15 cellular contexts compared by ENCODE assay signal in genomic region chr20:59016795-59017492, GRCh38. TPM values are rescaled to one million over a fixed set of nuclear protein-coding genes. Genes with fewer than 3 reads are reported as not detected.
DNase-seq lines count a peak whose midpoint lies in the region; ATAC-seq and TF ChIP-seq lines count a peak whose summit lies in the region.
"Had no signal": no experiment of that assay in that cellular context is flagged by ENCODE, and none has a peak within 500 bp of the region (broad histone marks: within the 10 kb centered on the region; RNA-seq: fewer than 3 reads in every experiment).

No MANE protein-coding gene starts in this region.

- BruUV-seq in PC-3 (replicated peaks; lab: Mats Ljungman, UMichigan) = no TSS peak

- DNase-seq in NOMO-1 treated with DMSO at 0.1 percent for 48 hours (lab: John Stamatoyannopoulos, UW; ENCODE audit: unreplicated experiment) (peak; percentile 4), NOMO-1 treated with dmso at 0.1 percent for 144 hours (lab: John Stamatoyannopoulos, UW; ENCODE audit: unreplicated experiment) (no peak), PC-3 (peak; percentile 58), OCI-M2 (lab: John Stamatoyannopoulos, UW; ENCODE audit: unreplicated experiment) (no peak), NCI-H2081 (lab: John Stamatoyannopoulos, UW) (no peak)
- no peak for DNase-seq in activated naive CD8-positive, alpha-beta T cell treated with anti-CD3 and anti-CD28 coated beads, Interleukin-2, amount 10 ng/mL, durations not matched to agents 7 days and 5 days
- peak in 1 of 9 donors; percentile 18 for DNase-seq in naive thymus-derived CD4-positive, alpha-beta T cell
- DNase-seq: NCI-H524, T-helper 9 cell had no signal

- H4K20me1 ChIP-seq in PC-3 (ENCODE audit: low read length) = no peaks in the 10 kb centered on the region

- H3K36me3 Mint-ChIP-seq in activated naive CD8-positive, alpha-beta T cell treated with anti-CD3 and anti-CD28 coated beads, Interleukin-2, amount 10 ng/mL, durations not matched to agents 7 days and 5 days = no peaks in the 10 kb centered on the region
- H3K36me3 Mint-ChIP-seq in naive thymus-derived CD4-positive, alpha-beta T cell = peaks cover 0 to 7% (median 0%) of the 10 kb centered on the region in 5 donors

- no peak overlapping the region for H3K27ac ChIP-seq in PC-3 (ENCODE audit: low read length)
- no peak overlapping the region for H3K27ac ChIP-seq in naive thymus-derived CD4-positive, alpha-beta T cell (ENCODE audit: low read depth, low read length)
- H3K27ac ChIP-seq: 22Rv1 had no signal

- intact Hi-C loops in PC-3 (cut with micrococcal nuclease) = no loop called here
- intact Hi-C loops in naive thymus-derived CD4-positive, alpha-beta T cell (cut with micrococcal nuclease) = no loop called here

- H3K9me2 ChIP-seq in PC-3 (replicated peaks; ENCODE audit: low read length) = no peaks in the 10 kb centered on the region

- CTCF ChIA-PET in PC-3 (lab: Charles Lee) = interaction anchor here (0.6 kb wide), 1 partner anchor 15 kb away, joined by 3 read pairs; the partner anchor contains the start of gene ATP5F1E
- CTCF ChIA-PET in naive thymus-derived CD4-positive, alpha-beta T cell (lab: Charles Lee) = interaction anchor here (1.0 kb wide), 1 partner anchor 23 kb away, joined by 4 read pairs; no protein-coding TSS in a partner anchor

- no peaks in the 10 kb centered on the region for H3K27me3 ChIP-seq in PC-3 (ENCODE audit: low read length)
- no peaks in the 10 kb centered on the region for H3K27me3 ChIP-seq in naive thymus-derived CD4-positive, alpha-beta T cell (ENCODE audit: control insufficient read depth in 2 of 2, insufficient read depth in 2 of 2, low read length in 2 of 2)

- TF ChIP-seq CTCF in PC-3 (conservative IDR thresholded peaks at IDR 0.05; ENCODE audit: low read depth, low read length) = no peak

- 0 out of 2 replicates have a peak overlapping the region, but pooled peaks have one; percentile 1 for H3K4me2 ChIP-seq in PC-3 (ENCODE audit: low read length)
- H3K4me2 ChIP-seq: smooth muscle cell had no signal

- peak overlapping the region; percentile 37 for H3K27ac Mint-ChIP-seq in activated naive CD8-positive, alpha-beta T cell treated with anti-CD3 and anti-CD28 coated beads, Interleukin-2, amount 10 ng/mL, durations not matched to agents 7 days and 5 days
- peak overlapping the region in 7 of 9 donors; percentile 6 to 84 (median 35) for H3K27ac Mint-ChIP-seq in naive thymus-derived CD4-positive, alpha-beta T cell

- no peaks in the 10 kb centered on the region for H3K36me3 ChIP-seq in PC-3 (ENCODE audit: low read depth, low read length)
- no peaks in the 10 kb centered on the region for H3K36me3 ChIP-seq in naive thymus-derived CD4-positive, alpha-beta T cell (ENCODE audit: control insufficient read depth in 2 of 3, insufficient read depth in 3 of 3, low read length in 3 of 3)

- H3K4me3 Mint-ChIP-seq in activated naive CD8-positive, alpha-beta T cell treated with anti-CD3 and anti-CD28 coated beads, Interleukin-2, amount 10 ng/mL, durations not matched to agents 7 days and 5 days = peak overlapping the region; percentile 36
- peak overlapping the region in 6 of 10 donors; percentile 1 to 62 (median 42) for H3K4me3 Mint-ChIP-seq in naive thymus-derived CD4-positive, alpha-beta T cell
- H3K4me3 Mint-ChIP-seq: nephron had no signal

- H3F3A ChIP-seq in PC-3 (ENCODE audit: low read length, unreplicated experiment) = no peaks in the 10 kb centered on the region

- peaks cover 17% of the 10 kb centered on the region for H3K4me1 ChIP-seq in PC-3 (ENCODE audit: insufficient read depth, low read length)
- H3K4me1 ChIP-seq in naive thymus-derived CD4-positive, alpha-beta T cell (ENCODE audit: control insufficient read depth in 2 of 2, insufficient read depth in 2 of 2, low read length in 2 of 2) = peaks cover 10 to 24% of the 10 kb centered on the region in 2 donors

- POLR2A ChIA-PET in PC-3 (lab: Charles Lee; ENCODE audit: unreplicated experiment) = no interaction called here
- POLR2A ChIA-PET in activated naive CD8-positive, alpha-beta T cell treated with anti-CD3 and anti-CD28 coated beads, Interleukin-2, amount 10 ng/mL, durations not matched to agents 7 days and 5 days (lab: Charles Lee) = interaction anchor here (0.9 to 5.4 kb wide), 2 partner anchors 15 to 31 kb away, joined by 4 to 36 read pairs; partner anchors contain the start of gene ATP5F1E
- POLR2A ChIA-PET in naive thymus-derived CD4-positive, alpha-beta T cell (lab: Charles Lee) = interaction anchor here (1.6 to 2.5 kb wide), 3 partner anchors 8 to 16 kb away, joined by 4 to 12 read pairs (median 10); partner anchors contain the start of gene ATP5F1E

- no peaks in the 10 kb centered on the region for H3K27me3 Mint-ChIP-seq in activated naive CD8-positive, alpha-beta T cell treated with anti-CD3 and anti-CD28 coated beads, Interleukin-2, amount 10 ng/mL, durations not matched to agents 7 days and 5 days
- no peaks in the 10 kb centered on the region for H3K27me3 Mint-ChIP-seq in naive thymus-derived CD4-positive, alpha-beta T cell

- H3K9me3 Mint-ChIP-seq in activated naive CD8-positive, alpha-beta T cell treated with anti-CD3 and anti-CD28 coated beads, Interleukin-2, amount 10 ng/mL, durations not matched to agents 7 days and 5 days = no peaks in the 10 kb centered on the region
- no peaks in the 10 kb centered on the region for H3K9me3 Mint-ChIP-seq in naive thymus-derived CD4-positive, alpha-beta T cell
- H3K9me3 Mint-ChIP-seq: nephron had no signal

- H3K4me3 ChIP-seq in PC-3 (ENCODE audit: low read length) = no peak overlapping the region
- H3K4me3 ChIP-seq in naive thymus-derived CD4-positive, alpha-beta T cell (ENCODE audit: low read length) = no peak overlapping the region
- H3K4me3 ChIP-seq: smooth muscle cell had no signal

- no peak overlapping the region for H3K9ac ChIP-seq in PC-3 (ENCODE audit: low read length)

- H3K79me2 ChIP-seq in PC-3 (ENCODE audit: low read length) = no peaks in the 10 kb centered on the region

- H3K9me3 ChIP-seq in PC-3 (ENCODE audit: low read length) = no peaks in the 10 kb centered on the region
- H3K9me3 ChIP-seq in naive thymus-derived CD4-positive, alpha-beta T cell (ENCODE audit: control insufficient read depth in 2 of 3, low read length in 3 of 3) = no peaks in the 10 kb centered on the region

- ATAC-seq in PC-3 = peak; percentile 34
- no peak for ATAC-seq in activated naive CD8-positive, alpha-beta T cell treated with anti-CD3 and anti-CD28 coated beads, Interleukin-2, amount 10 ng/mL, durations not matched to agents 7 days and 5 days (ENCODE audit: low read depth)
- no peak for ATAC-seq in naive thymus-derived CD4-positive, alpha-beta T cell
- ATAC-seq in HG02759 (IDR thresholded peaks at IDR 0.05; ENCODE audit: unreplicated experiment) = no peak

- no peak overlapping the region for H2AFZ ChIP-seq in PC-3 (ENCODE audit: low read length)

- H3K4me1 Mint-ChIP-seq in activated naive CD8-positive, alpha-beta T cell treated with anti-CD3 and anti-CD28 coated beads, Interleukin-2, amount 10 ng/mL, durations not matched to agents 7 days and 5 days = peaks cover 40% of the 10 kb centered on the region
- peaks cover 24 to 46% (median 40%) of the 10 kb centered on the region in 7 donors for H3K4me1 Mint-ChIP-seq in naive thymus-derived CD4-positive, alpha-beta T cell

RNA-seq across cellular contexts. Expression of gene TUBB1, which starts 2.3 kb away (rescaled TPM):
- not detected in 2 replicates for total RNA-seq in PC-3 (2014; rRNA removed)
- total RNA-seq in activated naive CD8-positive, alpha-beta T cell treated with anti-CD3 and anti-CD28 coated beads, Interleukin-2, amount 10 ng/mL, durations not matched to agents 7 days and 5 days = not detected
- total RNA-seq in naive thymus-derived CD4-positive, alpha-beta T cell = 1 to 10 TPM in 1 of 5 experiments, under 1 TPM in 1, not detected in 3; 0.98 to 9.5 TPM
- under 1 TPM; 0.14 to 0.22 TPM for polyA plus RNA-seq in naive thymus-derived CD4-positive, alpha-beta T cell
- total RNA-seq: epithelial cell of proximal tubule, H1 had no signal
- polyA plus RNA-seq: H1, smooth muscle cell had no signal

RNA-seq across cellular contexts. Expression of gene CTSZ, which starts 9.9 kb away (rescaled TPM):
- total RNA-seq in PC-3 (2014; rRNA removed) = 191 and 225 TPM in 2 replicates
- 10 to 100 TPM; 48.9 to 49.2 TPM for total RNA-seq in activated naive CD8-positive, alpha-beta T cell treated with anti-CD3 and anti-CD28 coated beads, Interleukin-2, amount 10 ng/mL, durations not matched to agents 7 days and 5 days
- total RNA-seq in naive thymus-derived CD4-positive, alpha-beta T cell = 100 to 1,000 TPM in 1 of 5 experiments, 10 to 100 TPM in 4; 29.5 to 165 (median 34.1) TPM
- 1 to 10 TPM; 1.0 to 3.0 TPM for polyA plus RNA-seq in naive thymus-derived CD4-positive, alpha-beta T cell

RNA-seq across cellular contexts. Expression of gene ATP5F1E, which starts 15.2 kb away (rescaled TPM):
- total RNA-seq in PC-3 (2014; rRNA removed) = 47.1 and 58.5 TPM in 2 replicates
- 10 to 100 TPM; 81.1 to 87.3 TPM for total RNA-seq in activated naive CD8-positive, alpha-beta T cell treated with anti-CD3 and anti-CD28 coated beads, Interleukin-2, amount 10 ng/mL, durations not matched to agents 7 days and 5 days
- total RNA-seq in naive thymus-derived CD4-positive, alpha-beta T cell = 10 to 100 TPM; 57.0 to 81.7 (median 67.4) TPM
- polyA plus RNA-seq in naive thymus-derived CD4-positive, alpha-beta T cell = 10 to 100 TPM; 31.4 to 75.7 TPM

RNA-seq across cellular contexts. Expression of gene PRELID3B, which starts 25.6 kb away (rescaled TPM):
- 118 and 181 TPM in 2 replicates for total RNA-seq in PC-3 (2014; rRNA removed)
- 10 to 100 TPM; 57.3 to 65.7 TPM for total RNA-seq in activated naive CD8-positive, alpha-beta T cell treated with anti-CD3 and anti-CD28 coated beads, Interleukin-2, amount 10 ng/mL, durations not matched to agents 7 days and 5 days
- 10 to 100 TPM; 37.1 to 70.4 (median 44.0) TPM for total RNA-seq in naive thymus-derived CD4-positive, alpha-beta T cell
- 10 to 100 TPM; 17.6 to 27.4 TPM for polyA plus RNA-seq in naive thymus-derived CD4-positive, alpha-beta T cell

RNA-seq across cellular contexts. Expression of gene NELFCD, which starts 35.9 kb away (rescaled TPM):
- total RNA-seq in PC-3 (2014; rRNA removed) = 131 and 144 TPM in 2 replicates
- 10 to 100 TPM; 71.7 to 76.4 TPM for total RNA-seq in activated naive CD8-positive, alpha-beta T cell treated with anti-CD3 and anti-CD28 coated beads, Interleukin-2, amount 10 ng/mL, durations not matched to agents 7 days and 5 days
- 10 to 100 TPM; 84.5 to 96.1 (median 90.8) TPM for total RNA-seq in naive thymus-derived CD4-positive, alpha-beta T cell
- polyA plus RNA-seq in naive thymus-derived CD4-positive, alpha-beta T cell = 10 to 100 TPM; 65.0 to 81.6 TPM

Comparison
In these comparisons a context has a peak if more than half of its experiments do, and no peak if none do; other contexts are left out.
1. DNase-seq: peak in NOMO-1 treated with DMSO at 0.1 percent for 48 hours (single experiment) and PC-3 (single experiment); none in NOMO-1 treated with dmso at 0.1 percent for 144 hours (single experiment), activated naive CD8-positive, alpha-beta T cell treated with anti-CD3 and anti-CD28 coated beads, Interleukin-2, amount 10 ng/mL, durations not matched to agents 7 days and 5 days (single experiment), OCI-M2 (single experiment) and NCI-H2081 (0 of 2).